1 cellular context compared by ENCODE assay signal in the genomic region with DNA sequence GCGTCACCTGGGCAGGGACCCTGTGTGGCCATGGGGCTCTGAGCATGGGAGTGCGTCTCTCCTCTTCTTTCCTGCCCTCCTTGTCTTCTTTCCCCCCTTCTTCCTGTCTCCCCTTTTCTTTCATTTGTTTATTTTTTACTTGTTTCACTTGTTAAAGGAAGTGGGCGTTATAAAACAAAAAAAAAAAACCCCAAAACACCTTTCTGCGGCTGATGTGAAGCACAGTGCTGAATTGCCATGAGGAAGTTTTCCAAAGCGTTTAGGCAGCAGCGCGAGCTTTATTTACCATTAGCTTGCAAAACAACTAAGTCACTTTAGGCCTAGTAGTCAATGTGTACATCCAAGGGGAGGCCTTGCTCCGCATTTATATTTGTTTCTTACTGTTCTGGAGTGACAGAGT.
TF ChIP-seq lines count a peak whose summit lies in the region.

No MANE protein-coding gene starts in this region.

TF ChIP-seq in GM23338, 12 proteins besides CTCF, POLR2A, EP300 and RAD21 (continued from another document):
- TF ChIP-seq, protein P1, sequence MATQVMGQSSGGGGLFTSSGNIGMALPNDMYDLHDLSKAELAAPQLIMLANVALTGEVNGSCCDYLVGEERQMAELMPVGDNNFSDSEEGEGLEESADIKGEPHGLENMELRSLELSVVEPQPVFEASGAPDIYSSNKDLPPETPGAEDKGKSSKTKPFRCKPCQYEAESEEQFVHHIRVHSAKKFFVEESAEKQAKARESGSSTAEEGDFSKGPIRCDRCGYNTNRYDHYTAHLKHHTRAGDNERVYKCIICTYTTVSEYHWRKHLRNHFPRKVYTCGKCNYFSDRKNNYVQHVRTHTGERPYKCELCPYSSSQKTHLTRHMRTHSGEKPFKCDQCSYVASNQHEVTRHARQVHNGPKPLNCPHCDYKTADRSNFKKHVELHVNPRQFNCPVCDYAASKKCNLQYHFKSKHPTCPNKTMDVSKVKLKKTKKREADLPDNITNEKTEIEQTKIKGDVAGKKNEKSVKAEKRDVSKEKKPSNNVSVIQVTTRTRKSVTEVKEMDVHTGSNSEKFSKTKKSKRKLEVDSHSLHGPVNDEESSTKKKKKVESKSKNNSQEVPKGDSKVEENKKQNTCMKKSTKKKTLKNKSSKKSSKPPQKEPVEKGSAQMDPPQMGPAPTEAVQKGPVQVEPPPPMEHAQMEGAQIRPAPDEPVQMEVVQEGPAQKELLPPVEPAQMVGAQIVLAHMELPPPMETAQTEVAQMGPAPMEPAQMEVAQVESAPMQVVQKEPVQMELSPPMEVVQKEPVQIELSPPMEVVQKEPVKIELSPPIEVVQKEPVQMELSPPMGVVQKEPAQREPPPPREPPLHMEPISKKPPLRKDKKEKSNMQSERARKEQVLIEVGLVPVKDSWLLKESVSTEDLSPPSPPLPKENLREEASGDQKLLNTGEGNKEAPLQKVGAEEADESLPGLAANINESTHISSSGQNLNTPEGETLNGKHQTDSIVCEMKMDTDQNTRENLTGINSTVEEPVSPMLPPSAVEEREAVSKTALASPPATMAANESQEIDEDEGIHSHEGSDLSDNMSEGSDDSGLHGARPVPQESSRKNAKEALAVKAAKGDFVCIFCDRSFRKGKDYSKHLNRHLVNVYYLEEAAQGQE (IDR thresholded peaks at IDR 0.05; ENCODE audit: unreplicated experiment) = no peak
- TF ChIP-seq, protein P2, sequence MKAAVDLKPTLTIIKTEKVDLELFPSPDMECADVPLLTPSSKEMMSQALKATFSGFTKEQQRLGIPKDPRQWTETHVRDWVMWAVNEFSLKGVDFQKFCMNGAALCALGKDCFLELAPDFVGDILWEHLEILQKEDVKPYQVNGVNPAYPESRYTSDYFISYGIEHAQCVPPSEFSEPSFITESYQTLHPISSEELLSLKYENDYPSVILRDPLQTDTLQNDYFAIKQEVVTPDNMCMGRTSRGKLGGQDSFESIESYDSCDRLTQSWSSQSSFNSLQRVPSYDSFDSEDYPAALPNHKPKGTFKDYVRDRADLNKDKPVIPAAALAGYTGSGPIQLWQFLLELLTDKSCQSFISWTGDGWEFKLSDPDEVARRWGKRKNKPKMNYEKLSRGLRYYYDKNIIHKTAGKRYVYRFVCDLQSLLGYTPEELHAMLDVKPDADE (IDR thresholded peaks at IDR 0.05) = no peak
- no peak for TF ChIP-seq ZNF331 (CRISPR knock-in tag; IDR thresholded peaks at IDR 0.05; ENCODE audit: low read depth)
- no peak for TF ChIP-seq EZH2phosphoT487 (IDR thresholded peaks at IDR 0.05; ENCODE audit: unreplicated experiment)
- TF ChIP-seq POLR2AphosphoS5 (IDR thresholded peaks at IDR 0.05; ENCODE audit: low read depth) = no peak
- no peak for TF ChIP-seq JUNB (IDR thresholded peaks at IDR 0.05; ENCODE audit: unreplicated experiment)
- TF ChIP-seq EZH2 (IDR thresholded peaks at IDR 0.05; ENCODE audit: low read depth, unreplicated experiment) = no peak
- TF ChIP-seq, protein P3, sequence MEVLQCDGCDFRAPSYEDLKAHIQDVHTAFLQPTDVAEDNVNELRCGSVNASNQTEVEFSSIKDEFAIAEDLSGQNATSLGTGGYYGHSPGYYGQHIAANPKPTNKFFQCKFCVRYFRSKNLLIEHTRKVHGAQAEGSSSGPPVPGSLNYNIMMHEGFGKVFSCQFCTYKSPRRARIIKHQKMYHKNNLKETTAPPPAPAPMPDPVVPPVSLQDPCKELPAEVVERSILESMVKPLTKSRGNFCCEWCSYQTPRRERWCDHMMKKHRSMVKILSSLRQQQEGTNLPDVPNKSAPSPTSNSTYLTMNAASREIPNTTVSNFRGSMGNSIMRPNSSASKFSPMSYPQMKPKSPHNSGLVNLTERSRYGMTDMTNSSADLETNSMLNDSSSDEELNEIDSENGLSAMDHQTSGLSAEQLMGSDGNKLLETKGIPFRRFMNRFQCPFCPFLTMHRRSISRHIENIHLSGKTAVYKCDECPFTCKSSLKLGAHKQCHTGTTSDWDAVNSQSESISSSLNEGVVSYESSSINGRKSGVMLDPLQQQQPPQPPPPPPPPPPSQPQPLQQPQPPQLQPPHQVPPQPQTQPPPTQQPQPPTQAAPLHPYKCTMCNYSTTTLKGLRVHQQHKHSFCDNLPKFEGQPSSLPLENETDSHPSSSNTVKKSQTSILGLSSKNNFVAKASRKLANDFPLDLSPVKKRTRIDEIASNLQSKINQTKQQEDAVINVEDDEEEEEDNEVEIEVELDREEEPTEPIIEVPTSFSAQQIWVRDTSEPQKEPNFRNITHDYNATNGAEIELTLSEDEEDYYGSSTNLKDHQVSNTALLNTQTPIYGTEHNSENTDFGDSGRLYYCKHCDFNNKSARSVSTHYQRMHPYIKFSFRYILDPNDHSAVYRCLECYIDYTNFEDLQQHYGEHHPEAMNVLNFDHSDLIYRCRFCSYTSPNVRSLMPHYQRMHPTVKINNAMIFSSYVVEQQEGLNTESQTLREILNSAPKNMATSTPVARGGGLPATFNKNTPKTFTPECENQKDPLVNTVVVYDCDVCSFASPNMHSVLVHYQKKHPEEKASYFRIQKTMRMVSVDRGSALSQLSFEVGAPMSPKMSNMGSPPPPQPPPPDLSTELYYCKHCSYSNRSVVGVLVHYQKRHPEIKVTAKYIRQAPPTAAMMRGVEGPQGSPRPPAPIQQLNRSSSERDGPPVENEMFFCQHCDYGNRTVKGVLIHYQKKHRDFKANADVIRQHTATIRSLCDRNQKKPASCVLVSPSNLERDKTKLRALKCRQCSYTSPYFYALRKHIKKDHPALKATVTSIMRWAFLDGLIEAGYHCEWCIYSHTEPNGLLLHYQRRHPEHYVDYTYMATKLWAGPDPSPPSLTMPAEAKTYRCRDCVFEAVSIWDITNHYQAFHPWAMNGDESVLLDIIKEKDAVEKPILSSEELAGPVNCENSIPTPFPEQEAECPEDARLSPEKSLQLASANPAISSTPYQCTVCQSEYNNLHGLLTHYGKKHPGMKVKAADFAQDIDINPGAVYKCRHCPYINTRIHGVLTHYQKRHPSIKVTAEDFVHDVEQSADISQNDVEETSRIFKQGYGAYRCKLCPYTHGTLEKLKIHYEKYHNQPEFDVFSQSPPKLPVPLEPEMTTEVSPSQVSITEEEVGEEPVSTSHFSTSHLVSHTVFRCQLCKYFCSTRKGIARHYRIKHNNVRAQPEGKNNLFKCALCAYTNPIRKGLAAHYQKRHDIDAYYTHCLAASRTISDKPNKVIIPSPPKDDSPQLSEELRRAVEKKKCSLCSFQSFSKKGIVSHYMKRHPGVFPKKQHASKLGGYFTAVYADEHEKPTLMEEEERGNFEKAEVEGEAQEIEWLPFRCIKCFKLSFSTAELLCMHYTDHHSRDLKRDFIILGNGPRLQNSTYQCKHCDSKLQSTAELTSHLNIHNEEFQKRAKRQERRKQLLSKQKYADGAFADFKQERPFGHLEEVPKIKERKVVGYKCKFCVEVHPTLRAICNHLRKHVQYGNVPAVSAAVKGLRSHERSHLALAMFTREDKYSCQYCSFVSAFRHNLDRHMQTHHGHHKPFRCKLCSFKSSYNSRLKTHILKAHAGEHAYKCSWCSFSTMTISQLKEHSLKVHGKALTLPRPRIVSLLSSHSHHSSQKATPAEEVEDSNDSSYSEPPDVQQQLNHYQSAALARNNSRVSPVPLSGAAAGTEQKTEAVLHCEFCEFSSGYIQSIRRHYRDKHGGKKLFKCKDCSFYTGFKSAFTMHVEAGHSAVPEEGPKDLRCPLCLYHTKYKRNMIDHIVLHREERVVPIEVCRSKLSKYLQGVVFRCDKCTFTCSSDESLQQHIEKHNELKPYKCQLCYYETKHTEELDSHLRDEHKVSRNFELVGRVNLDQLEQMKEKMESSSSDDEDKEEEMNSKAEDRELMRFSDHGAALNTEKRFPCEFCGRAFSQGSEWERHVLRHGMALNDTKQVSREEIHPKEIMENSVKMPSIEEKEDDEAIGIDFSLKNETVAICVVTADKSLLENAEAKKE (CRISPR knock-in tag; IDR thresholded peaks at IDR 0.05) = no peak
- no peak for TF ChIP-seq ZNF114 (CRISPR knock-in tag; IDR thresholded peaks at IDR 0.05)
